1 cellular context compared by ENCODE assay signal in the genomic region with DNA sequence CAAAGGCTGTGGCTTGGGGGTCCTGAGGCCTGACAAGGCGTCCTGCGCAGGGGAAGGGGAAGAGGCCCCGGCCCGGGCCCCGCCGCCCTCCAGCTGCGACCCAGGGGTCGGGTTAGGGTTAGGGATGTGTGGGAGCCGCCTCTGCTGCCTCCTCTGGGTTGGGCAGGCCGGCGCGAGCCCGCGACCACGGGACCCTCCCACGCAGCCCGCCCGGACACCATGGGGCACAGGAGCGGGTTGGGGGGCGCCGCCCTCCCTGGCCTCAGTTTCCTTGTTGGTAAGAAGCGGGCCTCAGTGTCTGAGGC.
TF ChIP-seq lines count a peak whose summit lies in the region.

No MANE protein-coding gene starts in this region.

TF ChIP-seq in IMR-90, 13 proteins besides CTCF, POLR2A, EP300 and RAD21 (continued from another document):
- TF ChIP-seq NFE2L2 (IDR thresholded peaks at IDR 0.05; ENCODE audit: low read depth, low read length), result no peak
- no peak for TF ChIP-seq CEBPB (IDR thresholded peaks at IDR 0.05; ENCODE audit: low read depth, low read length)
- TF ChIP-seq MAZ (IDR thresholded peaks at IDR 0.05; ENCODE audit: borderline replicate concordance, low read depth, low read length), result no peak
- TF ChIP-seq, protein P1, sequence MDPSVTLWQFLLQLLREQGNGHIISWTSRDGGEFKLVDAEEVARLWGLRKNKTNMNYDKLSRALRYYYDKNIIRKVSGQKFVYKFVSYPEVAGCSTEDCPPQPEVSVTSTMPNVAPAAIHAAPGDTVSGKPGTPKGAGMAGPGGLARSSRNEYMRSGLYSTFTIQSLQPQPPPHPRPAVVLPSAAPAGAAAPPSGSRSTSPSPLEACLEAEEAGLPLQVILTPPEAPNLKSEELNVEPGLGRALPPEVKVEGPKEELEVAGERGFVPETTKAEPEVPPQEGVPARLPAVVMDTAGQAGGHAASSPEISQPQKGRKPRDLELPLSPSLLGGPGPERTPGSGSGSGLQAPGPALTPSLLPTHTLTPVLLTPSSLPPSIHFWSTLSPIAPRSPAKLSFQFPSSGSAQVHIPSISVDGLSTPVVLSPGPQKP (IDR thresholded peaks at IDR 0.05; ENCODE audit: borderline replicate concordance, low read depth, low read length), result no peak
TF ChIP-seq in IMR-90: peak in this region for 0.
